Comparison of ENCODE assay signal across 12 cellular contexts in the genomic region with DNA sequence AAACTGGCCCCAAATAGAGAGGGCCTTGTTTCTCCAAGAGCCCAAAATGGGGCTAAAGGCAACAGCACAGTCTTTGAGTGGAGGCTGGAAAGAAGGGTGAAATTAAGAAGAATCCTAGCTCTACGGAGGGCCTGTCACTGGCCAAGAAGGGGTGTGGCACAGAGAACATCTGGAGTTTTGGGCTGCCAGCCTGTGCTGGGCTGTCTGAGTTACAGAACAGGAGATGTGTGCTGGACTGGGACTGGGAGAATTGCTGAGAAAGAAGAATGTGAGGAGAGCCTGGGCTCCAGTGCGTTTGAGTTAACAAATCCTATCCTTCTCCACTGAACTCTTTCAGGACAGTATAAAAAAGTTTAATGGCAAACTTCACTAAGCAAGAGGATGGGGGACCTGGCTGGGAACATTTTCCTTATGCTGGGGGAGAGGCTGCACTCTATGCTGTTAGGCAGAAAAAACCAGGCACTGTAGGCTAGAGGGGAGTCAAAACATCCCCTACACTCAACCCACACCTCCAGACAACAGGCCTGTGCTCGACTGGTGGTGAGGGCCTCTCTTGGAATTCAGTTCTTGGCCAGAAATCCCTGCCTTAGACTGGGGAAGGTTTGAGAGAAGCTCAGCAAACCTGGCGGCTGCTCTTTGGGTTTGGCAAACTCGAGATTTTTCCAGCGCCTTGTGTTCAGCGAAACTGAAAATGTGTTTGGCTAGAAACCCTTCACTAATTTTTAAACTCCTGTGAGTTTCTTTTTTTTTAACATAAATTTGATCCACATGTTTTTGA.
DNase-seq lines count a peak whose midpoint lies in the region; ATAC-seq, FAIRE-seq and TF ChIP-seq lines count a peak whose summit lies in the region.
"Had no signal": no experiment of that assay in that cellular context is flagged by ENCODE, and none has a peak within 500 bp of the region (broad histone marks: within the 10 kb centered on the region; RNA-seq: fewer than 3 reads in every experiment).

No MANE protein-coding gene starts in this region.

- no peak overlapping the region for H3K9ac ChIP-seq in colonic mucosa (ENCODE audit: low read depth in 2 of 2, low read length in 2 of 2)
- no peak overlapping the region for H3K9ac ChIP-seq in smooth muscle cell (ENCODE audit: low read depth)

- H3K4me1 Mint-ChIP-seq in activated T-helper 1 cell treated with anti-CD3 and anti-CD28 coated beads, Interleukin-12 subunit alpha, Interleukin-12 subunit beta, Interleukin-2, Interleukin-4 antibody, amounts not matched to agents 30 ng/mL and 10 ng/mL and 1 ng/mL, durations not matched to agents 14 hours and 24 hours and 36 hours (ENCODE audit: low read depth), result no peaks in the 10 kb centered on the region

- no peak overlapping the region for H3K4me3 Mint-ChIP-seq in activated T-helper 1 cell treated with anti-CD3 and anti-CD28 coated beads, Interleukin-12 subunit alpha, Interleukin-12 subunit beta, Interleukin-2, Interleukin-4 antibody, amounts not matched to agents 30 ng/mL and 10 ng/mL and 1 ng/mL, durations not matched to agents 14 hours and 24 hours and 36 hours
- H3K4me3 Mint-ChIP-seq: CD4-positive, alpha-beta memory T cell; dendritic cell treated with granulocyte-macrophage colony-stimulating factor and Interleukin-4, amounts not matched to agents 40 ng/mL and 50 ng/mL, for 4 days had no signal

- DNase-seq in GM04504 (ENCODE audit: low read depth), result peak; percentile 54
- DNase-seq in colonic mucosa, result peak; percentile 28
- peak; percentile 54 for DNase-seq in islet precursor cell
- no peak for DNase-seq in smooth muscle cell (lab: John Stamatoyannopoulos, UW; ENCODE audit: unreplicated experiment)
- no peak for DNase-seq in GM12891 (ENCODE audit: insufficient read length, low spot score)
- no peak for DNase-seq in LoVo (ENCODE audit: low spot score)
- DNase-seq in activated T-helper 1 cell treated with anti-CD3 and anti-CD28 coated beads, Interleukin-12 subunit alpha, Interleukin-12 subunit beta, Interleukin-2, Interleukin-4 antibody, amounts not matched to agents 30 ng/mL and 10 ng/mL and 1 ng/mL, durations not matched to agents 14 hours and 24 hours and 36 hours (ENCODE audit: low spot score), result no peak
- DNase-seq: activated CD4-positive, alpha-beta T cell treated with anti-CD3 and anti-CD28 coated beads, Interleukin-2, amount 50 U/mL, for 1 hour; CD4-positive, alpha-beta memory T cell; Karpas-422 had no signal

- peak overlapping the region; percentile 32 for H3K27ac ChIP-seq in colonic mucosa
- H3K27ac ChIP-seq in smooth muscle cell (ENCODE audit: low read depth), result no peak overlapping the region

- peak overlapping the region; percentile 33 for H2AFZ ChIP-seq in smooth muscle cell (ENCODE audit: low read depth)

- WGBS in smooth muscle cell (ENCODE audit: low lambda C conversion rate), result 66% methylated on average over 7 of the region's 7 CpGs

- no peaks in the 10 kb centered on the region for H3K79me2 ChIP-seq in smooth muscle cell (ENCODE audit: low read depth)

- H3K4me1 ChIP-seq in colonic mucosa (no peaks in the 10 kb centered on the region), smooth muscle cell (ENCODE audit: low read depth) (peaks cover 13% of the 10 kb centered on the region)

- intact Hi-C loops in colonic mucosa (cut with DNase I), result no loop called here
- intact Hi-C loops in activated T-helper 1 cell treated with anti-CD3 and anti-CD28 coated beads, Interleukin-12 subunit alpha, Interleukin-12 subunit beta, Interleukin-2, Interleukin-4 antibody, amounts not matched to agents 30 ng/mL and 10 ng/mL and 1 ng/mL, durations not matched to agents 14 hours and 24 hours and 36 hours (cut with micrococcal nuclease), result no loop called here

- H3K36me3 ChIP-seq in colonic mucosa (no peaks in the 10 kb centered on the region), smooth muscle cell (ENCODE audit: low read depth) (no peaks in the 10 kb centered on the region)

- no peaks in the 10 kb centered on the region for H4K20me1 ChIP-seq in smooth muscle cell (ENCODE audit: low read depth)

- H3K27ac Mint-ChIP-seq in activated T-helper 1 cell treated with anti-CD3 and anti-CD28 coated beads, Interleukin-12 subunit alpha, Interleukin-12 subunit beta, Interleukin-2, Interleukin-4 antibody, amounts not matched to agents 30 ng/mL and 10 ng/mL and 1 ng/mL, durations not matched to agents 14 hours and 24 hours and 36 hours, result no peak overlapping the region
- H3K27ac Mint-ChIP-seq: CD4-positive, alpha-beta memory T cell; dendritic cell treated with granulocyte-macrophage colony-stimulating factor and Interleukin-4, amounts not matched to agents 40 ng/mL and 50 ng/mL, for 4 days had no signal

- TF ChIP-seq POLR2A in GM12891 (IDR thresholded peaks at IDR 0.05; ENCODE audit: low read depth, low read length), result no peak

- no peaks in the 10 kb centered on the region for H3K36me3 Mint-ChIP-seq in activated T-helper 1 cell treated with anti-CD3 and anti-CD28 coated beads, Interleukin-12 subunit alpha, Interleukin-12 subunit beta, Interleukin-2, Interleukin-4 antibody, amounts not matched to agents 30 ng/mL and 10 ng/mL and 1 ng/mL, durations not matched to agents 14 hours and 24 hours and 36 hours (ENCODE audit: low read depth)
- H3K36me3 Mint-ChIP-seq: CD4-positive, alpha-beta memory T cell had no signal

- H3K4me3 ChIP-seq in colonic mucosa (no peak overlapping the region), smooth muscle cell (no peak overlapping the region)

- TF ChIP-seq CTCF in colonic mucosa (IDR thresholded peaks at IDR 0.05) (no peak), smooth muscle cell (IDR thresholded peaks at IDR 0.05; ENCODE audit: borderline replicate concordance, insufficient read depth, poor library complexity, severe bottlenecking) (no peak)

- peaks cover 4% of the 10 kb centered on the region for H3F3A ChIP-seq in smooth muscle cell (ENCODE audit: low read depth)

- no peak for ATAC-seq in HG02852 (IDR thresholded peaks at IDR 0.05; ENCODE audit: unreplicated experiment)

- H3K4me2 ChIP-seq in smooth muscle cell, result no peak overlapping the region

- H3K9me3 ChIP-seq in colonic mucosa (no peaks in the 10 kb centered on the region), smooth muscle cell (replicated peaks; ENCODE audit: low read depth) (no peaks in the 10 kb centered on the region)

- no peak for FAIRE-seq in GM12891 (lab: Jason Lieb, UNC)

- H3K9me3 Mint-ChIP-seq in activated T-helper 1 cell treated with anti-CD3 and anti-CD28 coated beads, Interleukin-12 subunit alpha, Interleukin-12 subunit beta, Interleukin-2, Interleukin-4 antibody, amounts not matched to agents 30 ng/mL and 10 ng/mL and 1 ng/mL, durations not matched to agents 14 hours and 24 hours and 36 hours, result no peaks in the 10 kb centered on the region
- H3K9me3 Mint-ChIP-seq: dendritic cell treated with granulocyte-macrophage colony-stimulating factor and Interleukin-4, amounts not matched to agents 40 ng/mL and 50 ng/mL, for 4 days had no signal

- H3K27me3 Mint-ChIP-seq in activated T-helper 1 cell treated with anti-CD3 and anti-CD28 coated beads, Interleukin-12 subunit alpha, Interleukin-12 subunit beta, Interleukin-2, Interleukin-4 antibody, amounts not matched to agents 30 ng/mL and 10 ng/mL and 1 ng/mL, durations not matched to agents 14 hours and 24 hours and 36 hours (ENCODE audit: insufficient read depth), result peaks cover 12% of the 10 kb centered on the region
- H3K27me3 Mint-ChIP-seq: dendritic cell treated with granulocyte-macrophage colony-stimulating factor and Interleukin-4, amounts not matched to agents 40 ng/mL and 50 ng/mL, for 4 days had no signal

- H3K27me3 ChIP-seq in colonic mucosa (no peaks in the 10 kb centered on the region), smooth muscle cell (ENCODE audit: low read depth) (no peaks in the 10 kb centered on the region)

TF ChIP-seq in GM12891, 5 proteins besides CTCF, POLR2A, EP300 and RAD21:
- TF ChIP-seq PAX5 (IDR thresholded peaks at IDR 0.05; ENCODE audit: insufficient read depth, low read length, severe bottlenecking) (no peak), TAF1 (IDR thresholded peaks at IDR 0.05; ENCODE audit: low read depth, low read length) (no peak), POLR2AphosphoS5 (IDR thresholded peaks at IDR 0.05; ENCODE audit: low read depth, low read length) (no peak), POU2F2 (IDR thresholded peaks at IDR 0.05; ENCODE audit: low read depth, low read length) (no peak), SPI1 (IDR thresholded peaks at IDR 0.05; ENCODE audit: low read depth, low read length) (no peak)
TF ChIP-seq in GM12891: peak in this region for 0.

Comparison
In these comparisons a context has a peak if more than half of its experiments do, and no peak if none do; other contexts are left out.
1. DNase-seq: peak in GM04504 (single experiment), colonic mucosa (single experiment) and islet precursor cell (single experiment); none in smooth muscle cell (single experiment), GM12891 (single experiment), LoVo (single experiment) and activated T-helper 1 cell treated with anti-CD3 and anti-CD28 coated beads, Interleukin-12 subunit alpha, Interleukin-12 subunit beta, Interleukin-2, Interleukin-4 antibody, amounts not matched to agents 30 ng/mL and 10 ng/mL and 1 ng/mL, durations not matched to agents 14 hours and 24 hours and 36 hours (single experiment).